In genomic region chr2:208294482-208295024, GRCh38 we compare ENCODE assay signal across 13 cellular contexts. TPM values are rescaled to one million over a fixed set of nuclear protein-coding genes. Genes with fewer than 3 reads are reported as not detected.
A peak's percentile ranks its signal among the peaks of the same experiment; 100 is the strongest.
DNase-seq lines count a peak whose midpoint lies in the region; ATAC-seq, FAIRE-seq and TF ChIP-seq lines count a peak whose summit lies in the region.
"Had no signal": no experiment of that assay in that cellular context is flagged by ENCODE, and none has a peak within 500 bp of the region (broad histone marks: within the 10 kb centered on the region; RNA-seq: fewer than 3 reads in every experiment).

No MANE protein-coding gene starts in this region.

- WGBS in body of pancreas, 2 donors = 83 to 88% methylated on average over 4 of the region's 4 CpGs

- H3K9me3 Mint-ChIP-seq in CD8-positive, alpha-beta T cell = peaks cover 10% of the 10 kb centered on the region

- peaks cover 56% of the 10 kb centered on the region for H3K4me1 Mint-ChIP-seq in CD8-positive, alpha-beta T cell (ENCODE audit: low read depth)

- TF ChIP-seq POLR2A in body of pancreas (IDR thresholded peaks at IDR 0.05) = no peak

- no peak for DNase-seq in CD8-positive, alpha-beta T cell
- DNase-seq in GM19239 (ENCODE audit: insufficient read length, low spot score) (no peak), lower lobe of right lung (no peak), upper lobe of right lung (no peak), body of pancreas (no peak)
- DNase-seq: gastrocnemius medialis, mammary epithelial cell had no signal

- no peak for ATAC-seq in CD8-positive, alpha-beta T cell
- ATAC-seq in HG02840 (IDR thresholded peaks at IDR 0.05; ENCODE audit: low FRiP score, unreplicated experiment) (peak; percentile 66), lower lobe of right lung (no peak), upper lobe of right lung (no peak), GM19395 (IDR thresholded peaks at IDR 0.05; ENCODE audit: unreplicated experiment) (no peak), body of pancreas (no peak)
- ATAC-seq: gastrocnemius medialis, Panc1 had no signal

- H3K27ac Mint-ChIP-seq in CD8-positive, alpha-beta T cell = peak overlapping the region; percentile 47

- TF ChIP-seq CTCF in CD8-positive, alpha-beta T cell (IDR thresholded peaks at IDR 0.05) = no peak
- TF ChIP-seq CTCF in VCaP (conservative IDR thresholded peaks at IDR 0.05) (no peak), lower lobe of right lung (IDR thresholded peaks at IDR 0.05) (no peak), upper lobe of right lung (IDR thresholded peaks at IDR 0.05) (no peak), body of pancreas (IDR thresholded peaks at IDR 0.05) (no peak)

- POLR2A ChIA-PET in CD8-positive, alpha-beta T cell (lab: Charles Lee) = no interaction called here

- H3K27ac ChIP-seq in CD8-positive, alpha-beta T cell (ENCODE audit: low read depth, low read length) = no peak overlapping the region
- H3K27ac ChIP-seq in VCaP (peak overlapping the region; percentile 86), lower lobe of right lung (no peak overlapping the region), upper lobe of right lung (no peak overlapping the region), body of pancreas (no peak overlapping the region)
- H3K27ac ChIP-seq: coronary artery, gastrocnemius medialis had no signal

- H3K36me3 Mint-ChIP-seq in CD8-positive, alpha-beta T cell = peaks cover 79% of the 10 kb centered on the region

- FAIRE-seq in GM19239 (lab: Jason Lieb, UNC) = peak; percentile 35
- FAIRE-seq: urothelium cell line had no signal

- no peaks in the 10 kb centered on the region for H3K27me3 Mint-ChIP-seq in CD8-positive, alpha-beta T cell (ENCODE audit: low read depth)

- no peak overlapping the region for H3K4me3 ChIP-seq in CD8-positive, alpha-beta T cell (ENCODE audit: low read depth, low read length)
- no peak overlapping the region for H3K4me3 ChIP-seq in lower lobe of right lung
- no peak overlapping the region for H3K4me3 ChIP-seq in upper lobe of right lung
- no peak overlapping the region for H3K4me3 ChIP-seq in body of pancreas
- H3K4me3 ChIP-seq: coronary artery, gastrocnemius medialis had no signal

- peaks cover 6% of the 10 kb centered on the region for H3K9me3 ChIP-seq in CD8-positive, alpha-beta T cell (ENCODE audit: low read length)
- H3K9me3 ChIP-seq in lower lobe of right lung = peaks cover 8% of the 10 kb centered on the region
- H3K9me3 ChIP-seq in upper lobe of right lung = no peaks in the 10 kb centered on the region
- no peaks in the 10 kb centered on the region for H3K9me3 ChIP-seq in body of pancreas
- H3K9me3 ChIP-seq: gastrocnemius medialis had no signal

- H3K27me3 ChIP-seq in CD8-positive, alpha-beta T cell (ENCODE audit: insufficient read depth, low read length) = no peaks in the 10 kb centered on the region
- H3K27me3 ChIP-seq in lower lobe of right lung (ENCODE audit: low read depth) (no peaks in the 10 kb centered on the region), upper lobe of right lung (no peaks in the 10 kb centered on the region), body of pancreas (no peaks in the 10 kb centered on the region)
- H3K27me3 ChIP-seq: gastrocnemius medialis had no signal

- peaks cover 18% of the 10 kb centered on the region for H3K36me3 ChIP-seq in CD8-positive, alpha-beta T cell (ENCODE audit: insufficient read depth, low read length)
- peaks cover 66% of the 10 kb centered on the region for H3K36me3 ChIP-seq in lower lobe of right lung
- H3K36me3 ChIP-seq in upper lobe of right lung = peaks cover 55% of the 10 kb centered on the region
- H3K36me3 ChIP-seq in body of pancreas (replicated peaks in 1 of 2; ENCODE audit: insufficient read depth in 1 of 2, low read depth in 2 of 2) = peaks cover 0 to 8% of the 10 kb centered on the region in 2 donors

- intact Hi-C loops in CD8-positive, alpha-beta T cell (cut with DNase I, micrococcal nuclease) = no loop called here
- intact Hi-C loops in lower lobe of right lung (cut with DNase I) = no loop called here
- intact Hi-C loops in upper lobe of right lung (cut with DNase I) = no loop called here
- intact Hi-C loops in body of pancreas (cut with DNase I) = no loop called here

- CTCF ChIA-PET in CD8-positive, alpha-beta T cell (lab: Charles Lee) = no interaction called here

- H3K4me1 ChIP-seq in CD8-positive, alpha-beta T cell (ENCODE audit: insufficient read depth, low read length) = peaks cover 5% of the 10 kb centered on the region
- no peaks in the 10 kb centered on the region for H3K4me1 ChIP-seq in lower lobe of right lung
- H3K4me1 ChIP-seq in upper lobe of right lung = no peaks in the 10 kb centered on the region
- H3K4me1 ChIP-seq in body of pancreas = peaks cover 10% of the 10 kb centered on the region
- H3K4me1 ChIP-seq: gastrocnemius medialis had no signal

- H3K4me3 Mint-ChIP-seq in CD8-positive, alpha-beta T cell = no peak overlapping the region

RNA-seq across cellular contexts. Expression of gene PIKFYVE, which starts 28.5 kb away (rescaled TPM):
- total RNA-seq in CD8-positive, alpha-beta T cell = 10 to 100 TPM; 27.7 to 29.1 TPM
- total RNA-seq in lower lobe of right lung (27.8 TPM), upper lobe of right lung (32.5 TPM), body of pancreas (10 to 100 TPM; 23.9 to 27.7 TPM)

RNA-seq across cellular contexts. Expression of gene IDH1, which starts 39.7 kb away (rescaled TPM):
- 1 to 10 TPM; 3.0 to 4.0 TPM for total RNA-seq in CD8-positive, alpha-beta T cell
- 152 TPM for total RNA-seq in lower lobe of right lung
- 116 TPM for total RNA-seq in upper lobe of right lung
- total RNA-seq in body of pancreas = 10 to 100 TPM; 28.7 to 50.6 TPM

Comparison
In these comparisons a context has a peak if more than half of its experiments do, and no peak if none do; other contexts are left out.
1. RNA of gene IDH1, which starts 39.7 kb away (total RNA-seq): 152 TPM in lower lobe of right lung (single experiment), 116 TPM in upper lobe of right lung (single experiment) and 28.7 to 50.6 TPM in body of pancreas; 3.0 to 4.0 TPM in CD8-positive, alpha-beta T cell; every median in the first group is over 4 times any median in the second.